In the genomic region with DNA sequence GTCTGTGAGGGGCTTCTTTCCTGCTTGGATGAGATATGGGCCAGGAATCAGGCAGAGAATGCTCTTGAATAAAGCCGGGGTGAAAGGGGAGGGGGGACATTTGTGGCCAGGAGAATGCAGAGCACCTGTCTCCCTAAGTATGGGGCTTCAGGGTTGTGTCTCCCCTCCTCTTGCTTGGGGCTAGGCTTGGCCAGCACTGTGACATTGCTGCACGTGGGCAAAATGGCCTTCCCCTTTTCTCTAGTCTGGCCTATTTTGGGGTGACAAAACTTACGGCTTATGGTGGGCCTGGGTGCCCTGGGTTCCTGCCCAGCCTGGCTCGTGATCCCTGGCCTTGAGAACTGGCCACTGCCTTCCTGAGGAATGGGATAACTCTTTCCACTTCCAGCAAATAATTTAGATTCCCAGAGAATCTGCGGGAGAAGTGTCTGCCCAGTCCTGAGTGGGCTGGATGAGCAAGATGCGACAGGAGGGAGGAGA, we compare ENCODE assay signal across 11 cellular contexts. TPM values are rescaled to one million over a fixed set of nuclear protein-coding genes. Genes with fewer than 3 reads are reported as not detected.
DNase-seq lines count a peak whose midpoint lies in the region; ATAC-seq, FAIRE-seq and TF ChIP-seq lines count a peak whose summit lies in the region.
"Had no signal": no experiment of that assay in that cellular context is flagged by ENCODE, and none has a peak within 500 bp of the region (broad histone marks: within the 10 kb centered on the region; RNA-seq: fewer than 3 reads in every experiment).

No MANE protein-coding gene starts in this region.

- H2BK15ac ChIP-seq in mesendoderm (replicated peaks; ENCODE audit: low read depth) = no peak overlapping the region

- ATAC-seq in body of pancreas (no peak), pancreas (no peak), HG03469 (IDR thresholded peaks at IDR 0.05; ENCODE audit: unreplicated experiment) (no peak)
- ATAC-seq: activated T-cell treated with anti-CD3 and anti-CD28 coated beads, Interleukin-2, amount 50 U/mL, for 4 hours had no signal

- H3K56ac ChIP-seq in mesendoderm (ENCODE audit: low read length) = peak overlapping the region; percentile 79

- H4K8ac ChIP-seq in mesendoderm (ENCODE audit: low read depth, low read length) = no peak overlapping the region

- FAIRE-seq in pancreas (lab: Jason Lieb, UNC) = no peak

- no peak overlapping the region for H3K4me3 ChIP-seq in body of pancreas
- no peak overlapping the region for H3K4me3 ChIP-seq in mesendoderm (ENCODE audit: low read length)
- peak overlapping the region in 1 of 4 donors; percentile 10 for H3K4me3 ChIP-seq in pancreas

- no peaks in the 10 kb centered on the region for H3K27me3 ChIP-seq in body of pancreas
- H3K27me3 ChIP-seq in mesendoderm (ENCODE audit: insufficient read depth, low read length, poor library complexity) = no peaks in the 10 kb centered on the region
- no peaks in the 10 kb centered on the region for H3K27me3 ChIP-seq in pancreas

- H2BK5ac ChIP-seq in mesendoderm (ENCODE audit: low read length) = no peak overlapping the region

- H3K27ac ChIP-seq in body of pancreas = peak overlapping the region in 3 of 4 donors; percentile 30 to 93 (median 59)
- peak overlapping the region; percentile 65 for H3K27ac ChIP-seq in mesendoderm (ENCODE audit: low read depth, low read length)
- H3K27ac ChIP-seq in pancreas = peak overlapping the region in 2 of 4 donors; percentile 28 to 33

- peaks cover 66% of the 10 kb centered on the region for H3K4me1 ChIP-seq in body of pancreas
- H3K4me1 ChIP-seq in mesendoderm (ENCODE audit: control insufficient read depth, low read depth, low read length) = peaks cover 20% of the 10 kb centered on the region
- peaks cover 38 to 57% (median 43%) of the 10 kb centered on the region in 3 donors for H3K4me1 ChIP-seq in pancreas

- peaks cover 86% of the 10 kb centered on the region for H3K79me2 ChIP-seq in mesendoderm (ENCODE audit: control insufficient read depth, insufficient read depth, low read length)

- peak overlapping the region; percentile 65 for H3K4me2 ChIP-seq in mesendoderm (ENCODE audit: low read length)

- H3K4me3 Mint-ChIP-seq in activated naive CD4-positive, alpha-beta T cell treated with anti-CD3 and anti-CD28 coated beads, Interleukin-2, amount 10 ng/mL, durations not matched to agents 7 days and 5 days = no peak overlapping the region
- peak overlapping the region; percentile 96 for H3K4me3 Mint-ChIP-seq in type B pancreatic cell
- H3K4me3 Mint-ChIP-seq: activated T-cell treated with anti-CD3 and anti-CD28 coated beads, Interleukin-2, amount 50 U/mL, for 4 hours; CD8-positive, alpha-beta memory T cell had no signal

- H2AK5ac ChIP-seq in mesendoderm (ENCODE audit: low read length) = no peak overlapping the region

- H3K27me3 Mint-ChIP-seq in activated naive CD4-positive, alpha-beta T cell treated with anti-CD3 and anti-CD28 coated beads, Interleukin-2, amount 10 ng/mL, durations not matched to agents 7 days and 5 days = no peaks in the 10 kb centered on the region
- H3K27me3 Mint-ChIP-seq in type B pancreatic cell = no peaks in the 10 kb centered on the region
- H3K27me3 Mint-ChIP-seq: CD8-positive, alpha-beta memory T cell had no signal

- peaks cover 46% of the 10 kb centered on the region for H3K79me1 ChIP-seq in mesendoderm (ENCODE audit: low read length)

- no peak overlapping the region for H3K18ac ChIP-seq in mesendoderm (ENCODE audit: low read length)

- TF ChIP-seq CTCF in body of pancreas (IDR thresholded peaks at IDR 0.05) (no peak), type B pancreatic cell (conservative IDR thresholded peaks at IDR 0.05) (no peak), pancreas (IDR thresholded peaks at IDR 0.05) (no peak)

- H3K36me3 ChIP-seq in body of pancreas (replicated peaks in 1 of 2; ENCODE audit: insufficient read depth in 1 of 2, low read depth in 2 of 2) (peaks cover 0 to 19% of the 10 kb centered on the region in 2 donors), mesendoderm (ENCODE audit: control insufficient read depth, insufficient read depth, low read length) (peaks cover 26% of the 10 kb centered on the region), pancreas (peaks cover 0 to 34% (median 18%) of the 10 kb centered on the region in 3 donors)

- no peak overlapping the region for H2BK120ac ChIP-seq in mesendoderm (ENCODE audit: low read depth, low read length)

- no peak overlapping the region for H3K4ac ChIP-seq in mesendoderm (ENCODE audit: low read depth, low read length)

- H3K9me3 ChIP-seq in body of pancreas = no peaks in the 10 kb centered on the region
- H3K9me3 ChIP-seq in pancreas = no peaks in the 10 kb centered on the region

- 30 to 38% methylated on average over 6 of the region's 6 CpGs for WGBS in body of pancreas, 2 donors
- WGBS in mesendoderm (ENCODE audit: extremely low coverage, insufficient coverage, low lambda C conversion rate) = no CpG with 5 or more reads among the region's 6 CpGs
- WGBS in pancreas, 2 donors = 37 to 39% methylated on average over 6 of the region's 6 CpGs

- peak overlapping the region; percentile 41 for H3K9ac ChIP-seq in mesendoderm (ENCODE audit: low read length)

- TF ChIP-seq POLR2A in body of pancreas (IDR thresholded peaks at IDR 0.05) = peak in 2 of 3 donors; percentile 15 to 31

- H3K4me1 Mint-ChIP-seq in activated naive CD4-positive, alpha-beta T cell treated with anti-CD3 and anti-CD28 coated beads, Interleukin-2, amount 10 ng/mL, durations not matched to agents 7 days and 5 days = peaks cover 64% of the 10 kb centered on the region
- peaks cover 58% of the 10 kb centered on the region for H3K4me1 Mint-ChIP-seq in type B pancreatic cell (ENCODE audit: unreplicated experiment)

- DNase-seq in activated naive CD4-positive, alpha-beta T cell treated with anti-CD3 and anti-CD28 coated beads, Interleukin-2, amount 10 ng/mL, durations not matched to agents 7 days and 5 days = no peak
- no peak for DNase-seq in activated naive CD4-positive, alpha-beta T cell (lab: John Stamatoyannopoulos, UW)
- no peak for DNase-seq in body of pancreas
- DNase-seq in mesendoderm = no peak
- no peak for DNase-seq in type B pancreatic cell (ENCODE audit: extremely low spot score, unreplicated experiment)
- no peak for DNase-seq in HUDEP-2 (lab: John Stamatoyannopoulos, UW; ENCODE audit: unreplicated experiment in 76 of 76)
- DNase-seq in pancreas = no peak
- DNase-seq: activated T-cell treated with anti-CD3 and anti-CD28 coated beads, Interleukin-2, amount 50 U/mL, for 4 hours; CD8-positive, alpha-beta memory T cell; NCI-H1694 treated with DMSO at 0.1 percent for 48 hours had no signal

- intact Hi-C loops in body of pancreas (cut with DNase I) (no loop called here), pancreas (cut with DNase I) (no loop called here)

- peaks cover 63% of the 10 kb centered on the region for H3K36me3 Mint-ChIP-seq in activated naive CD4-positive, alpha-beta T cell treated with anti-CD3 and anti-CD28 coated beads, Interleukin-2, amount 10 ng/mL, durations not matched to agents 7 days and 5 days
- peaks cover 18% of the 10 kb centered on the region for H3K36me3 Mint-ChIP-seq in type B pancreatic cell

- H3K23ac ChIP-seq in mesendoderm (ENCODE audit: low read length) = no peak overlapping the region

- no peak overlapping the region for H4K5ac ChIP-seq in mesendoderm (ENCODE audit: low read length)

- H3K9me3 Mint-ChIP-seq in activated naive CD4-positive, alpha-beta T cell treated with anti-CD3 and anti-CD28 coated beads, Interleukin-2, amount 10 ng/mL, durations not matched to agents 7 days and 5 days = no peaks in the 10 kb centered on the region
- no peaks in the 10 kb centered on the region for H3K9me3 Mint-ChIP-seq in type B pancreatic cell
- H3K9me3 Mint-ChIP-seq: activated T-cell treated with anti-CD3 and anti-CD28 coated beads, Interleukin-2, amount 50 U/mL, for 4 hours; CD8-positive, alpha-beta memory T cell had no signal

- H3K27ac Mint-ChIP-seq in activated naive CD4-positive, alpha-beta T cell treated with anti-CD3 and anti-CD28 coated beads, Interleukin-2, amount 10 ng/mL, durations not matched to agents 7 days and 5 days = peak overlapping the region; percentile 5
- peak overlapping the region; percentile 100 for H3K27ac Mint-ChIP-seq in type B pancreatic cell

- CTCF ChIA-PET in activated naive CD4-positive, alpha-beta T cell treated with anti-CD3 and anti-CD28 coated beads, Interleukin-2, amount 10 ng/mL, durations not matched to agents 7 days and 5 days (lab: Charles Lee) = interaction anchor here (0.8 to 1.1 kb wide), 2 partner anchors 11 to 23 kb away, joined by 3 read pairs; no protein-coding TSS in a partner anchor

RNA-seq across cellular contexts. Expression of gene NFE2L1, which starts 5.6 kb away (rescaled TPM):
- total RNA-seq in body of pancreas = 10 to 100 TPM; 39.4 to 74.2 TPM
- polyA plus RNA-seq in mesendoderm (2013, experiment 1 of 2) = 110 TPM
- 112 TPM for polyA plus RNA-seq in mesendoderm (2013, experiment 2 of 2)
- 99.1 and 111 TPM in 2 replicates for total RNA-seq in type B pancreatic cell (ENCODE audit: low replicate concordance)
- 10 to 100 TPM; 27.4 to 74.0 (median 44.5) TPM for total RNA-seq in pancreas
- 10 to 100 TPM; 40.9 to 47.2 TPM for polyA plus RNA-seq in pancreas

RNA-seq across cellular contexts. Expression of gene COPZ2, which starts 16.2 kb away (rescaled TPM):
- 10 to 100 TPM in 1 of 2 donors, 1 to 10 TPM in 1; 7.0 to 43.5 TPM for total RNA-seq in body of pancreas
- polyA plus RNA-seq in mesendoderm (2013, experiment 1 of 2) = 0.07 TPM
- 0.08 TPM for polyA plus RNA-seq in mesendoderm (2013, experiment 2 of 2)
- total RNA-seq in type B pancreatic cell (ENCODE audit: low replicate concordance) = 1.9 and 5.7 TPM in 2 replicates
- 10 to 100 TPM in 2 of 6 donors, 1 to 10 TPM in 4; 6.3 to 10.8 (median 8.6) TPM for total RNA-seq in pancreas
- 1 to 10 TPM; 9.7 to 9.8 TPM for polyA plus RNA-seq in pancreas

RNA-seq across cellular contexts. Expression of gene CBX1, which starts 47.5 kb away (rescaled TPM):
- total RNA-seq in body of pancreas = 10 to 100 TPM; 15.8 to 34.2 TPM
- 127 TPM for polyA plus RNA-seq in mesendoderm (2013, experiment 1 of 2)
- polyA plus RNA-seq in mesendoderm (2013, experiment 2 of 2) = 125 TPM
- total RNA-seq in type B pancreatic cell (ENCODE audit: low replicate concordance) = 72.8 and 154 TPM in 2 replicates
- 10 to 100 TPM in 4 of 6 donors, 1 to 10 TPM in 2; 7.9 to 24.1 (median 12.0) TPM for total RNA-seq in pancreas
- 10 to 100 TPM; 10.0 to 20.9 TPM for polyA plus RNA-seq in pancreas

RNA-seq across cellular contexts. Expression of gene SNX11, which starts 53.8 kb away (rescaled TPM):
- total RNA-seq in body of pancreas (10 to 100 TPM in 1 of 2 donors, 1 to 10 TPM in 1; 5.4 to 10.9 TPM), type B pancreatic cell (ENCODE audit: low replicate concordance) (16.2 and 19.1 TPM in 2 replicates), pancreas (10 to 100 TPM in 1 of 6 donors, 1 to 10 TPM in 5; 5.4 to 13.6 (median 8.5) TPM)
- 10.0 TPM for polyA plus RNA-seq in mesendoderm (2013, experiment 1 of 2)
- 10.2 TPM for polyA plus RNA-seq in mesendoderm (2013, experiment 2 of 2)
- polyA plus RNA-seq in pancreas = 1 to 10 TPM; 6.5 to 7.7 TPM
